In the genomic region with DNA sequence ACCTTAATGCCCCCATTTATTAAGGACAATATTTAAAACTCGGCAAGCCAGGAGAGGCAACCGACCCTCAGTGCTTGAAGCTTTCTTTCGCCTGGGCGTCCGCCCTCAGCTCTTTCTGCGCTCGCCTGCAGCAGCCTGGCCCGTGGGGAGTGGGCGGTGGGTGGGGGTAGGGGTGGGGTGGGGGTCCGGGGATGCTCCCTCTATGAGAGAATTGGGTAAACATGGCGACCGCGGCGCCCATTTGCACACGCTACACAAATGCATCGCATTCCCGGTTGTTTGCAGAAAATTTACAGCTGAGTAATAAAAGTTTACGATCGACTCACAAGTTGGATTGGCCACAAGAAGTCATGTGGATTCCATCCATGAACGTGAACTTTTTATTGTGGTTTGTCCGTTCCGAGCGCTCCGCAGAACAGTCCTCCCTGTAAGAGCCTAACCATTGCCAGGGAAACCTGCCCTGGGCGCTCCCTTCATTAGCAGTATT, we compare ENCODE assay signal across 10 cellular contexts. TPM values are rescaled to one million over a fixed set of nuclear protein-coding genes. Genes with fewer than 3 reads are reported as not detected.
DNase-seq lines count a peak whose midpoint lies in the region; ATAC-seq and TF ChIP-seq lines count a peak whose summit lies in the region.
"Had no signal": no experiment of that assay in that cellular context is flagged by ENCODE, and none has a peak within 500 bp of the region (broad histone marks: within the 10 kb centered on the region; RNA-seq: fewer than 3 reads in every experiment).

No MANE protein-coding gene starts in this region.

- peaks cover 3% of the 10 kb centered on the region for H3K9me3 Mint-ChIP-seq in endodermal cell
- H3K9me3 Mint-ChIP-seq in stimulated activated effector memory CD8-positive, alpha-beta T cell treated with anti-CD3 and anti-CD28 coated beads, Interleukin-12 subunit alpha, Interleukin-12 subunit beta, amount 100 ng/mL, for 72 hours = no peaks in the 10 kb centered on the region

- peaks cover 99% of the 10 kb centered on the region for H3K27me3 Mint-ChIP-seq in endodermal cell (ENCODE audit: insufficient read depth)

- H3K27me3 ChIP-seq in GM23248 (replicated peaks; ENCODE audit: insufficient read depth) (no peaks in the 10 kb centered on the region), endodermal cell (ENCODE audit: control insufficient read depth, insufficient read depth, low read length, poor library complexity, severe bottlenecking) (peaks cover 100% of the 10 kb centered on the region), gastroesophageal sphincter (peaks cover 99% of the 10 kb centered on the region)

- H3K36me3 ChIP-seq in GM23248 (ENCODE audit: low read depth) = no peaks in the 10 kb centered on the region
- H3K36me3 ChIP-seq in endodermal cell (ENCODE audit: control insufficient read depth, insufficient read depth, low read length) = no peaks in the 10 kb centered on the region
- H3K36me3 ChIP-seq in gastroesophageal sphincter = no peaks in the 10 kb centered on the region

- no peak for ATAC-seq in stimulated activated effector memory CD8-positive, alpha-beta T cell treated with anti-CD3 and anti-CD28 coated beads, Interleukin-12 subunit alpha, Interleukin-12 subunit beta, amount 100 ng/mL, for 72 hours
- ATAC-seq in HG02981 (IDR thresholded peaks at IDR 0.05; ENCODE audit: unreplicated experiment) (no peak), gastroesophageal sphincter (no peak)

- H3F3A ChIP-seq in GM23248 (ENCODE audit: insufficient read depth) = peaks cover 20% of the 10 kb centered on the region; the same call in 1 of the 2 replicates

- no peak for TF ChIP-seq POLR2A in gastroesophageal sphincter (IDR thresholded peaks at IDR 0.05)

- no peaks in the 10 kb centered on the region for H4K20me1 ChIP-seq in GM23248 (ENCODE audit: insufficient read depth)

- TF ChIP-seq EP300 in gastroesophageal sphincter (IDR thresholded peaks at IDR 0.05) = no peak

- peaks cover 63% of the 10 kb centered on the region for H3K79me2 ChIP-seq in GM23248 (ENCODE audit: insufficient read depth)

- H3K9me2 ChIP-seq in GM23248 (ENCODE audit: insufficient read depth) = no peaks in the 10 kb centered on the region

- H3K4me3 ChIP-seq in GM23248 = peak overlapping the region; percentile 78
- no peak overlapping the region for H3K4me3 ChIP-seq in endodermal cell (ENCODE audit: low read length)
- H3K4me3 ChIP-seq in gastroesophageal sphincter = peak overlapping the region in 1 of 2 donors; percentile 54

- no peak overlapping the region for H3K4me3 Mint-ChIP-seq in endodermal cell
- H3K4me3 Mint-ChIP-seq in stimulated activated effector memory CD8-positive, alpha-beta T cell treated with anti-CD3 and anti-CD28 coated beads, Interleukin-12 subunit alpha, Interleukin-12 subunit beta, amount 100 ng/mL, for 72 hours = peak overlapping the region; percentile 84

- H3K4me1 ChIP-seq in GM23248 (ENCODE audit: insufficient read depth) = peaks cover 44% of the 10 kb centered on the region
- H3K4me1 ChIP-seq in endodermal cell (ENCODE audit: control insufficient read depth, insufficient read depth, low read length) = no peaks in the 10 kb centered on the region
- peaks cover 0 to 51% (median 14%) of the 10 kb centered on the region in 3 donors for H3K4me1 ChIP-seq in gastroesophageal sphincter

- H3K27ac ChIP-seq in GM23248 (peak overlapping the region; percentile 99), endodermal cell (ENCODE audit: low read depth, low read length) (no peak overlapping the region), gastroesophageal sphincter (no peak overlapping the region)

- H3K9me3 ChIP-seq in GM23248 (ENCODE audit: low read depth) (no peaks in the 10 kb centered on the region), endodermal cell (ENCODE audit: control insufficient read depth, low read length) (no peaks in the 10 kb centered on the region), gastroesophageal sphincter (no peaks in the 10 kb centered on the region)

- no peak overlapping the region for H3K27ac Mint-ChIP-seq in endodermal cell
- H3K27ac Mint-ChIP-seq in stimulated activated effector memory CD8-positive, alpha-beta T cell treated with anti-CD3 and anti-CD28 coated beads, Interleukin-12 subunit alpha, Interleukin-12 subunit beta, amount 100 ng/mL, for 72 hours = no peak overlapping the region

- no peak for TF ChIP-seq CTCF in endodermal cell (conservative IDR thresholded peaks at IDR 0.05)
- no peak for TF ChIP-seq CTCF in GM13977 (IDR thresholded peaks at IDR 0.05; ENCODE audit: extremely low read depth, insufficient read depth, missing control alignments)
- TF ChIP-seq CTCF in gastroesophageal sphincter (IDR thresholded peaks at IDR 0.05) = no peak

- H3K36me3 Mint-ChIP-seq in endodermal cell (ENCODE audit: low read depth) = no peaks in the 10 kb centered on the region
- H3K36me3 Mint-ChIP-seq in stimulated activated effector memory CD8-positive, alpha-beta T cell treated with anti-CD3 and anti-CD28 coated beads, Interleukin-12 subunit alpha, Interleukin-12 subunit beta, amount 100 ng/mL, for 72 hours = peaks cover 6% of the 10 kb centered on the region

- DNase-seq in GM23248 (peak; percentile 95), NCI-H460 (ENCODE audit: extremely low read depth, low read depth) (peak; percentile 35), endodermal cell (peak; percentile 68), NCI-H1436 treated with DMSO at 0.1 percent for 48 hours (lab: John Stamatoyannopoulos, UW) (no peak), GM13977 (ENCODE audit: low spot score) (no peak)
- DNase-seq in stimulated activated effector memory CD8-positive, alpha-beta T cell treated with anti-CD3 and anti-CD28 coated beads, Interleukin-12 subunit alpha, Interleukin-12 subunit beta, amount 100 ng/mL, for 72 hours (ENCODE audit: low spot score in 2 of 2) = no peak
- DNase-seq: activated CD4-positive, alpha-beta T cell treated with anti-CD3 and anti-CD28 coated beads, Interleukin-2, amount 50 U/mL, for 4 hours; retina had no signal

- H3K4me1 Mint-ChIP-seq in endodermal cell = peaks cover 10% of the 10 kb centered on the region
- H3K4me1 Mint-ChIP-seq in stimulated activated effector memory CD8-positive, alpha-beta T cell treated with anti-CD3 and anti-CD28 coated beads, Interleukin-12 subunit alpha, Interleukin-12 subunit beta, amount 100 ng/mL, for 72 hours = peaks cover 43% of the 10 kb centered on the region

- H3K9ac ChIP-seq in GM23248 (peak overlapping the region; percentile 97), endodermal cell (ENCODE audit: extremely low read depth, low read length, poor library complexity, severe bottlenecking) (no peak overlapping the region)

- 0 to 2% methylated on average over 20 to 25 of the region's 25 CpGs for WGBS in GM23248 (ENCODE audit: low coverage in 1 of 2, low lambda C conversion rate in 2 of 2, missing lambda C conversion rate in 2 of 2), 2 experiments
- 7 to 8% methylated on average over 15 to 21 of the region's 25 CpGs for WGBS in endodermal cell (ENCODE audit: insufficient coverage in 1 of 2, insufficient read length in 1 of 2), 2 experiments
- 4 to 9% methylated on average over 4 to 12 of the region's 25 CpGs for WGBS in gastroesophageal sphincter (ENCODE audit: low coverage in 1 of 2), 2 donors

- H2AFZ ChIP-seq in GM23248 = peak overlapping the region; percentile 70

- peak overlapping the region; percentile 85 for H3K4me2 ChIP-seq in GM23248 (ENCODE audit: unreplicated experiment)

- in situ Hi-C loops in GM23248 (cut with MboI) (no loop called here), GM13977 (cut with MboI; ENCODE audit: low pct_unique_long_range_greater_than_20kb, low sequenced_read_pairs, unreplicated experiment) (loop anchor here (25.0 kb wide), 1 partner anchor 346 kb away; the partner anchor contains the start of gene GPR84)

RNA-seq across cellular contexts. Expression of gene HOXC8, which starts 7.7 kb away (rescaled TPM):
- 3.8 and 11.3 TPM in 2 replicates for total RNA-seq in GM23248 (2014; rRNA removed; shearing (Covaris generic))
- polyA plus RNA-seq in GM23248 (2016; fragmentation: Nextera tagmentation; extraction: Ambion mirVana) = 16.7 and 20.8 TPM in 2 replicates
- 1.3 and 1.7 TPM in 2 replicates for total RNA-seq in NCI-H460 (2014; rRNA removed; shearing (Covaris generic))
- 0.11 and 1.5 TPM in 2 replicates for polyA plus RNA-seq in NCI-H460 (2014; cell fraction: nucleus; rRNA removed)
- not detected for total RNA-seq in endodermal cell
- polyA plus RNA-seq in endodermal cell (2013, experiment 1 of 2) = 3.3 TPM
- polyA plus RNA-seq in endodermal cell (2013, experiment 2 of 2) = 1.6 TPM
- total RNA-seq in gastroesophageal sphincter = under 1 TPM in 2 of 4 donors, not detected in 2; 0.15 to 0.40 TPM

RNA-seq across cellular contexts. Expression of gene HOXC6, which starts 11.7 kb away (rescaled TPM):
- total RNA-seq in GM23248 (2014; rRNA removed; shearing (Covaris generic)) = 3.6 and 4.9 TPM in 2 replicates
- polyA plus RNA-seq in GM23248 (2016; fragmentation: Nextera tagmentation; extraction: Ambion mirVana) = 19.9 and 20.5 TPM in 2 replicates
- total RNA-seq in NCI-H460 (2014; rRNA removed; shearing (Covaris generic)) = 0.89 and 1.4 TPM in 2 replicates
- polyA plus RNA-seq in NCI-H460 (2014; cell fraction: nucleus; rRNA removed) = 0.23 and 0.75 TPM in 2 replicates
- not detected for total RNA-seq in endodermal cell
- polyA plus RNA-seq in endodermal cell (2013, experiment 1 of 2) = 16.8 TPM
- polyA plus RNA-seq in endodermal cell (2013, experiment 2 of 2) = 10.0 TPM
- total RNA-seq in gastroesophageal sphincter = under 1 TPM in 1 of 4 donors, not detected in 3; 0.50 TPM

RNA-seq across cellular contexts. Expression of gene HOXC5, which starts 16.3 kb away (rescaled TPM):
- 1.1 and 1.8 TPM in 2 replicates for total RNA-seq in GM23248 (2014; rRNA removed; shearing (Covaris generic))
- polyA plus RNA-seq in GM23248 (2016; fragmentation: Nextera tagmentation; extraction: Ambion mirVana) = 0.65 and 1.3 TPM in 2 replicates
- total RNA-seq in NCI-H460 (2014; rRNA removed; shearing (Covaris generic)) = 0.07 and 0.20 TPM in 2 replicates
- polyA plus RNA-seq in NCI-H460 (2014; cell fraction: nucleus; rRNA removed) = 0.26 TPM in 1 of 2 replicates, not detected in the other
- total RNA-seq in endodermal cell = not detected
- polyA plus RNA-seq in endodermal cell (2013, experiment 1 of 2) = 0.82 TPM
- 1.7 TPM for polyA plus RNA-seq in endodermal cell (2013, experiment 2 of 2)
- total RNA-seq in gastroesophageal sphincter = 1 to 10 TPM in 2 of 4 donors, under 1 TPM in 1, not detected in 1; 0.31 to 3.3 (median 1.3) TPM

RNA-seq across cellular contexts. Expression of gene HOXC9, which starts 16.6 kb away (rescaled TPM):
- total RNA-seq in GM23248 (2014; rRNA removed; shearing (Covaris generic)) = 2.5 and 3.7 TPM in 2 replicates
- 5.5 and 6.0 TPM in 2 replicates for polyA plus RNA-seq in GM23248 (2016; fragmentation: Nextera tagmentation; extraction: Ambion mirVana)
- total RNA-seq in NCI-H460 (2014; rRNA removed; shearing (Covaris generic)) = 3.7 and 3.8 TPM in 2 replicates
- polyA plus RNA-seq in NCI-H460 (2014; cell fraction: nucleus; rRNA removed) = 5.1 and 10.1 TPM in 2 replicates
- total RNA-seq in endodermal cell (not detected), gastroesophageal sphincter (not detected)
- polyA plus RNA-seq in endodermal cell (2013, experiment 1 of 2) = 5.5 TPM
- polyA plus RNA-seq in endodermal cell (2013, experiment 2 of 2) = 6.4 TPM

RNA-seq across cellular contexts. Expression of gene HOXC10, which starts 31.6 kb away (rescaled TPM):
- not detected in 2 replicates for total RNA-seq in GM23248 (2014; rRNA removed; shearing (Covaris generic))
- not detected in 2 replicates for polyA plus RNA-seq in GM23248 (2016; fragmentation: Nextera tagmentation; extraction: Ambion mirVana)
- 0.59 TPM in 1 of 2 replicates, not detected in the other for total RNA-seq in NCI-H460 (2014; rRNA removed; shearing (Covaris generic))
- polyA plus RNA-seq in NCI-H460 (2014; cell fraction: nucleus; rRNA removed) = 0.95 TPM in 1 of 2 replicates, not detected in the other
- not detected for total RNA-seq in endodermal cell
- 11.1 TPM for polyA plus RNA-seq in endodermal cell (2013, experiment 1 of 2)
- polyA plus RNA-seq in endodermal cell (2013, experiment 2 of 2) = 7.2 TPM
- not detected for total RNA-seq in gastroesophageal sphincter

Comparison
In these comparisons a context has a peak if more than half of its experiments do, and no peak if none do; other contexts are left out.
1. DNase-seq: peak in GM23248 (single experiment), NCI-H460 (single experiment) and endodermal cell (single experiment); none in stimulated activated effector memory CD8-positive, alpha-beta T cell treated with anti-CD3 and anti-CD28 coated beads, Interleukin-12 subunit alpha, Interleukin-12 subunit beta, amount 100 ng/mL, for 72 hours (0 of 2), NCI-H1436 treated with DMSO at 0.1 percent for 48 hours (single experiment) and GM13977 (single experiment).